In genomic region chr12:42372154-42372791, GRCh38 we compare ENCODE assay signal across 8 cellular contexts. TPM values are rescaled to one million over a fixed set of nuclear protein-coding genes. Genes with fewer than 3 reads are reported as not detected.
A peak's percentile ranks its signal among the peaks of the same experiment; 100 is the strongest.
DNase-seq lines count a peak whose midpoint lies in the region; ATAC-seq and TF ChIP-seq lines count a peak whose summit lies in the region.

No MANE protein-coding gene starts in this region.

- no peak overlapping the region for H3K4me3 ChIP-seq in NB4 (ENCODE audit: low read depth, low read length)
- H3K4me3 ChIP-seq in naive thymus-derived CD4-positive, alpha-beta T cell (ENCODE audit: low read length), result no peak overlapping the region
- no peak overlapping the region for H3K4me3 ChIP-seq in ovary

- peak; percentile 75 for TF ChIP-seq CTCF in NB4 (IDR thresholded peaks at IDR 0.05; ENCODE audit: low read depth, low read length)
- peak in 1 of 3 donors; percentile 15 for TF ChIP-seq CTCF in ovary (IDR thresholded peaks at IDR 0.05)

- intact Hi-C loops in naive thymus-derived CD4-positive, alpha-beta T cell (cut with micrococcal nuclease), result loop anchor here (1.0 to 10.0 kb wide), 8 partner anchors 12 to 1747 kb away; partner anchors contain the start of genes GXYLT1 (in 1 of the 2), PPHLN1 (in 1 of the 2), YAF2 (in 1 of the 2) and ZCRB1 (in 1 of the 2)
- intact Hi-C loops in ovary (cut with DNase I), result no loop called here

- POLR2A ChIA-PET in naive thymus-derived CD4-positive, alpha-beta T cell (lab: Charles Lee), result no interaction called here

- H3K27me3 ChIP-seq in naive thymus-derived CD4-positive, alpha-beta T cell (ENCODE audit: control insufficient read depth in 2 of 2, insufficient read depth in 2 of 2, low read length in 2 of 2), result no peaks in the 10 kb centered on the region
- no peaks in the 10 kb centered on the region for H3K27me3 ChIP-seq in ovary

- peak; percentile 90 for ATAC-seq in GM18502 (IDR thresholded peaks at IDR 0.05; ENCODE audit: poor library complexity, unreplicated experiment)
- ATAC-seq in HG02763 (IDR thresholded peaks at IDR 0.05; ENCODE audit: unreplicated experiment), result peak; percentile 85
- ATAC-seq in naive thymus-derived CD4-positive, alpha-beta T cell, result peak; percentile 93

- H3K27ac Mint-ChIP-seq in naive thymus-derived CD4-positive, alpha-beta T cell, result no peak overlapping the region

- no peak overlapping the region for H3K27ac ChIP-seq in naive thymus-derived CD4-positive, alpha-beta T cell (ENCODE audit: low read depth, low read length)
- H3K27ac ChIP-seq in ovary, result no peak overlapping the region

- H3K9me3 ChIP-seq in naive thymus-derived CD4-positive, alpha-beta T cell (ENCODE audit: control insufficient read depth in 2 of 3, low read length in 3 of 3), result no peaks in the 10 kb centered on the region
- H3K9me3 ChIP-seq in ovary, result no peaks in the 10 kb centered on the region

- H3K36me3 ChIP-seq in naive thymus-derived CD4-positive, alpha-beta T cell (ENCODE audit: control insufficient read depth in 2 of 3, insufficient read depth in 3 of 3, low read length in 3 of 3), result peaks cover 0 to 11% (median 0%) of the 10 kb centered on the region in 3 experiments
- H3K36me3 ChIP-seq in ovary, result no peaks in the 10 kb centered on the region

- H3K4me1 Mint-ChIP-seq in naive thymus-derived CD4-positive, alpha-beta T cell, result peaks cover 4 to 32% (median 15%) of the 10 kb centered on the region in 7 donors

- peaks cover 0 to 18% (median 10%) of the 10 kb centered on the region in 5 donors for H3K36me3 Mint-ChIP-seq in naive thymus-derived CD4-positive, alpha-beta T cell

- H3K27me3 Mint-ChIP-seq in naive thymus-derived CD4-positive, alpha-beta T cell, result no peaks in the 10 kb centered on the region

- no peaks in the 10 kb centered on the region for H3K9me3 Mint-ChIP-seq in naive thymus-derived CD4-positive, alpha-beta T cell

- H3K4me3 Mint-ChIP-seq in naive thymus-derived CD4-positive, alpha-beta T cell, result no peak overlapping the region

- no peak for TF ChIP-seq EP300 in ovary (IDR thresholded peaks at IDR 0.05)

- CTCF ChIA-PET in naive thymus-derived CD4-positive, alpha-beta T cell (lab: Charles Lee), result interaction anchor here (0.5 to 2.5 kb wide), 14 partner anchors 10 to 1094 kb away, joined by 3 to 10 read pairs (median 3); no protein-coding TSS in a partner anchor

- TF ChIP-seq POLR2A in NB4 (IDR thresholded peaks at IDR 0.05; ENCODE audit: extremely low read depth, insufficient read length), result no peak
- no peak for TF ChIP-seq POLR2A in erythroblast (IDR thresholded peaks at IDR 0.05; ENCODE audit: low read length)
- TF ChIP-seq POLR2A in ovary (IDR thresholded peaks at IDR 0.05), result no peak

- DNase-seq in CD1c-positive myeloid dendritic cell (ENCODE audit: extremely low spot score) (peak; percentile 66), NB4 (ENCODE audit: low read depth) (peak; percentile 78), SIG-M5 treated with dmso at 0.1 percent for 504 hours (lab: John Stamatoyannopoulos, UW; ENCODE audit: unreplicated experiment) (peak; percentile 70), erythroblast (lab: John Stamatoyannopoulos, UW) (peak; percentile 71 to 78), ovary (no peak)
- DNase-seq in naive thymus-derived CD4-positive, alpha-beta T cell, result peak in 7 of 9 donors; percentile 26 to 61 (median 49)

- WGBS in ovary, 3 donors, result 82 to 88% (median 85%) methylated on average over 2 of the region's 2 CpGs

- H3K4me1 ChIP-seq in naive thymus-derived CD4-positive, alpha-beta T cell (ENCODE audit: control insufficient read depth in 2 of 2, insufficient read depth in 2 of 2, low read length in 2 of 2), result no peaks in the 10 kb centered on the region
- no peaks in the 10 kb centered on the region for H3K4me1 ChIP-seq in ovary (ENCODE audit: insufficient read depth)

RNA-seq across cellular contexts. Expression of gene PPHLN1, which starts 46.3 kb away (rescaled TPM):
- 10 to 100 TPM; 89.1 to 97.6 (median 90.2) TPM for total RNA-seq in naive thymus-derived CD4-positive, alpha-beta T cell
- 100 to 1,000 TPM; 162 to 182 TPM for polyA plus RNA-seq in naive thymus-derived CD4-positive, alpha-beta T cell
- 10 to 100 TPM; 42.0 to 68.9 (median 53.8) TPM for total RNA-seq in ovary
- polyA plus RNA-seq in ovary, result 10 to 100 TPM; 35.6 to 62.0 TPM

RNA-seq across cellular contexts. Expression of gene ZCRB1, which starts 46.4 kb away (rescaled TPM):
- 10 to 100 TPM; 20.3 to 47.5 (median 23.8) TPM for total RNA-seq in naive thymus-derived CD4-positive, alpha-beta T cell
- 10 to 100 TPM; 45.2 to 69.7 TPM for polyA plus RNA-seq in naive thymus-derived CD4-positive, alpha-beta T cell
- 10 to 100 TPM; 26.5 to 50.9 (median 41.5) TPM for total RNA-seq in ovary
- 10 to 100 TPM; 38.6 to 61.6 TPM for polyA plus RNA-seq in ovary

Comparison
In these comparisons a context has a peak if more than half of its experiments do, and no peak if none do; other contexts are left out.
1. DNase-seq: peak in CD1c-positive myeloid dendritic cell (single experiment), NB4 (single experiment), SIG-M5 treated with dmso at 0.1 percent for 504 hours (single experiment), erythroblast (2 of 2) and naive thymus-derived CD4-positive, alpha-beta T cell (7 of 9); none in ovary (0 of 5).
2. intact Hi-C loops: an anchor here in naive thymus-derived CD4-positive, alpha-beta T cell (1.0 to 10.0 kb wide); none called in ovary.
3. Peak in every context shown above with its lines, with median percentiles within 50 percentile points of each other: ATAC-seq.